In genomic region chr6:109456710-109457595, GRCh38 we compare ENCODE assay signal across 8 cellular contexts. TPM values are rescaled to one million over a fixed set of nuclear protein-coding genes. Genes with fewer than 3 reads are reported as not detected.
A peak's percentile ranks its signal among the peaks of the same experiment; 100 is the strongest.
DNase-seq lines count a peak whose midpoint lies in the region; ATAC-seq, FAIRE-seq and TF ChIP-seq lines count a peak whose summit lies in the region.

No MANE protein-coding gene starts in this region.

- peak overlapping the region; percentile 63 for H3K4me2 ChIP-seq in SU-DHL-6 (ENCODE audit: low read depth, low read length, poor library complexity, severe bottlenecking)

- H3K9me3 ChIP-seq in SU-DHL-6 (ENCODE audit: insufficient read depth, low read length), result no peaks in the 10 kb centered on the region

- H3K9ac ChIP-seq in SU-DHL-6 (ENCODE audit: low read length), result peak overlapping the region; percentile 97

- TF ChIP-seq CTCF in GM06990 (IDR thresholded peaks at IDR 0.05; ENCODE audit: insufficient read depth, low read length, poor library complexity, severe bottlenecking) (no peak), SU-DHL-6 (IDR thresholded peaks at IDR 0.05; ENCODE audit: insufficient read depth, low read length, poor library complexity, severe bottlenecking) (no peak), fibroblast of mammary gland (conservative IDR thresholded peaks at IDR 0.05; ENCODE audit: control insufficient read depth, insufficient read depth, low read depth, low read length) (no peak)

- DNase-seq in GM06990 (ENCODE audit: extremely low read depth, insufficient read length), result no peak
- DNase-seq in fibroblast of mammary gland (ENCODE audit: low read depth), result peak; percentile 80
- peak; percentile 92 for DNase-seq in posterior vena cava (ENCODE audit: low spot score)
- no peak for DNase-seq in frontal cortex (ENCODE audit: low spot score in 2 of 2)
- DNase-seq in activated CD4-positive, CD25-positive, alpha-beta regulatory T cell (lab: John Stamatoyannopoulos, UW), result no peak

- H3K27ac ChIP-seq in SU-DHL-6 (ENCODE audit: low read depth, low read length), result peak overlapping the region; percentile 18; the same call in 1 of the 2 replicates

- H4K20me1 ChIP-seq in SU-DHL-6 (ENCODE audit: low read depth, low read length), result no peaks in the 10 kb centered on the region

- no peaks in the 10 kb centered on the region for H3K9me2 ChIP-seq in SU-DHL-6 (replicated peaks; ENCODE audit: insufficient read depth, low read length)

- ATAC-seq in GM21447 (IDR thresholded peaks at IDR 0.05; ENCODE audit: unreplicated experiment) (no peak), HG02973 (IDR thresholded peaks at IDR 0.05; ENCODE audit: unreplicated experiment) (no peak)

- peaks cover 42% of the 10 kb centered on the region for H3F3A ChIP-seq in SU-DHL-6 (ENCODE audit: insufficient read depth)

- no peak for FAIRE-seq in frontal cortex (lab: Jason Lieb, UNC)

- H3K36me3 ChIP-seq in GM06990 (ENCODE audit: control insufficient read depth, insufficient read depth, low read length), result peaks cover 14% of the 10 kb centered on the region
- peaks cover 7% of the 10 kb centered on the region for H3K36me3 ChIP-seq in SU-DHL-6 (ENCODE audit: low read length)

- H3K4me3 ChIP-seq in GM06990 (replicated peaks; ENCODE audit: low read depth, low read length) (peak overlapping the region; percentile 93), SU-DHL-6 (ENCODE audit: insufficient read depth, low read length, poor library complexity, severe bottlenecking) (peak overlapping the region; percentile 67), fibroblast of mammary gland (ENCODE audit: control insufficient read depth, low read depth, low read length) (peak overlapping the region; percentile 90)

- intact Hi-C loops in posterior vena cava (cut with DNase I), result no loop called here

- peaks cover 7% of the 10 kb centered on the region; the same call in 1 of the 2 replicates for H3K79me2 ChIP-seq in SU-DHL-6 (ENCODE audit: insufficient read depth, low read length)

- H3K27me3 ChIP-seq in GM06990 (replicated peaks; ENCODE audit: control insufficient read depth, insufficient read depth, low read length), result no peaks in the 10 kb centered on the region
- H3K27me3 ChIP-seq in SU-DHL-6 (ENCODE audit: low read length), result no peaks in the 10 kb centered on the region

- no peak overlapping the region for H2AFZ ChIP-seq in SU-DHL-6 (ENCODE audit: low read depth, low read length, severe bottlenecking)

RNA-seq across cellular contexts. Expression of gene MICAL1, which starts 1.4 kb away (rescaled TPM):
- total RNA-seq in posterior vena cava, result 10 to 100 TPM; 53.0 to 53.2 TPM
- total RNA-seq in frontal cortex, result 27.3 TPM

RNA-seq across cellular contexts. Expression of gene SMPD2, which starts 16.4 kb away (rescaled TPM):
- total RNA-seq in posterior vena cava, result 1 to 10 TPM; 4.2 to 6.7 TPM
- total RNA-seq in frontal cortex, result 4.9 TPM

RNA-seq across cellular contexts. Expression of gene PPIL6, which starts 16.5 kb away (rescaled TPM):
- total RNA-seq in posterior vena cava (1 to 10 TPM; 1.2 to 1.9 TPM), frontal cortex (37.9 TPM)

RNA-seq across cellular contexts. Expression of gene ZBTB24, which starts 26.1 kb away (rescaled TPM):
- total RNA-seq in posterior vena cava (1 to 10 TPM; 5.5 to 5.8 TPM), frontal cortex (16.3 TPM)

Comparison
In these comparisons a context has a peak if more than half of its experiments do, and no peak if none do; other contexts are left out.
1. DNase-seq: peak in fibroblast of mammary gland (single experiment) and posterior vena cava (single experiment); none in GM06990 (single experiment), frontal cortex (0 of 2) and activated CD4-positive, CD25-positive, alpha-beta regulatory T cell (0 of 4).
2. RNA of gene PPIL6, which starts 16.5 kb away (total RNA-seq): 37.9 TPM in frontal cortex (single experiment); 1.2 to 1.9 TPM in posterior vena cava; every median in the first group is over 10 times any median in the second.
3. Peak in every context shown above with its lines, with median percentiles within 50 percentile points of each other: H3K4me3 ChIP-seq.